ENCODE assay signal across 9 cellular contexts in genomic region chr1:66282343-66282852, GRCh38.
A peak's percentile ranks its signal among the peaks of the same experiment; 100 is the strongest.
DNase-seq lines count a peak whose midpoint lies in the region; ATAC-seq and TF ChIP-seq lines count a peak whose summit lies in the region.
"Had no signal": no experiment of that assay in that cellular context is flagged by ENCODE, and none has a peak within 500 bp of the region (broad histone marks: within the 10 kb centered on the region; RNA-seq: fewer than 3 reads in every experiment).

No MANE protein-coding gene starts in this region.

- H3K27me3 ChIP-seq in GM23338 (ENCODE audit: insufficient read depth) = no peaks in the 10 kb centered on the region
- no peaks in the 10 kb centered on the region for H3K27me3 ChIP-seq in OCI-LY1 (ENCODE audit: insufficient read depth, low read length)
- H3K27me3 ChIP-seq in aorta (ENCODE audit: control insufficient read depth in 1 of 2, insufficient read depth in 2 of 2, low read length in 1 of 2) = no peaks in the 10 kb centered on the region

- no peaks in the 10 kb centered on the region for H3K9me3 Mint-ChIP-seq in GM23338
- H3K9me3 Mint-ChIP-seq in activated naive CD8-positive, alpha-beta T cell treated with anti-CD3 and anti-CD28 coated beads, Interleukin-2, amount 50 U/mL, for 24 hours = no peaks in the 10 kb centered on the region
- H3K9me3 Mint-ChIP-seq in mesothelial cell of epicardium = no peaks in the 10 kb centered on the region

- no peak overlapping the region for H3K4me2 ChIP-seq in GM23338
- peak overlapping the region; percentile 52 for H3K4me2 ChIP-seq in OCI-LY1 (ENCODE audit: low read length)

- H4K20me1 ChIP-seq in GM23338 (replicated peaks; ENCODE audit: insufficient read depth) = no peaks in the 10 kb centered on the region
- no peaks in the 10 kb centered on the region for H4K20me1 ChIP-seq in OCI-LY1 (ENCODE audit: insufficient read depth, low read length)

- H3K79me2 ChIP-seq in GM23338 (replicated peaks; ENCODE audit: insufficient read depth) = no peaks in the 10 kb centered on the region
- no peaks in the 10 kb centered on the region for H3K79me2 ChIP-seq in OCI-LY1 (ENCODE audit: insufficient read depth, low read length)

- no peak overlapping the region for H3K4me3 Mint-ChIP-seq in GM23338
- peak overlapping the region; percentile 34 for H3K4me3 Mint-ChIP-seq in activated naive CD8-positive, alpha-beta T cell treated with anti-CD3 and anti-CD28 coated beads, Interleukin-2, amount 50 U/mL, for 24 hours
- H3K4me3 Mint-ChIP-seq in mesothelial cell of epicardium = no peak overlapping the region

- H3K9ac ChIP-seq in OCI-LY1 (ENCODE audit: low read length) = peak overlapping the region; percentile 30; the same call in 1 of the 2 replicates

- no peaks in the 10 kb centered on the region for H3F3A ChIP-seq in GM23338 (replicated peaks; ENCODE audit: low read depth)
- H3F3A ChIP-seq in OCI-LY1 (ENCODE audit: insufficient read depth, low read length) = no peaks in the 10 kb centered on the region

- H3K9me2 ChIP-seq in GM23338 (ENCODE audit: insufficient read depth) (no peaks in the 10 kb centered on the region), OCI-LY1 (ENCODE audit: low read depth, low read length) (no peaks in the 10 kb centered on the region)

- H2AFZ ChIP-seq in GM23338 (peak overlapping the region; percentile 78), OCI-LY1 (ENCODE audit: low read length) (no peak overlapping the region)

- no peak for ATAC-seq in GM23338
- peak; percentile 90 for ATAC-seq in activated naive CD8-positive, alpha-beta T cell treated with anti-CD3 and anti-CD28 coated beads, Interleukin-2, amount 50 U/mL, for 24 hours
- peak; percentile 13 for ATAC-seq in aorta (ENCODE audit: low FRiP score)

- peaks cover 10% of the 10 kb centered on the region for H3K4me1 ChIP-seq in GM23338 (ENCODE audit: insufficient read depth)
- peaks cover 62% of the 10 kb centered on the region for H3K4me1 ChIP-seq in OCI-LY1 (ENCODE audit: insufficient read depth, low read length, severe bottlenecking)
- peaks cover 1 to 10% of the 10 kb centered on the region in 2 donors for H3K4me1 ChIP-seq in aorta (ENCODE audit: control insufficient read depth in 1 of 2, insufficient read depth in 2 of 2, low read length in 2 of 2)

- H3K27me3 Mint-ChIP-seq in GM23338 (ENCODE audit: insufficient read depth, low read depth, poor library complexity) = no peaks in the 10 kb centered on the region
- no peaks in the 10 kb centered on the region for H3K27me3 Mint-ChIP-seq in activated naive CD8-positive, alpha-beta T cell treated with anti-CD3 and anti-CD28 coated beads, Interleukin-2, amount 50 U/mL, for 24 hours
- H3K27me3 Mint-ChIP-seq in mesothelial cell of epicardium (ENCODE audit: low read depth) = no peaks in the 10 kb centered on the region

- intact Hi-C loops in aorta (cut with DNase I) = loop anchor here in 1 of 2 donors (5.0 kb wide), 1 partner anchor 35 kb away; no protein-coding TSS in a partner anchor

- 3 to 5% methylated on average over 2 of the region's 2 CpGs for WGBS in aorta, 2 donors

- no peaks in the 10 kb centered on the region for H3K36me3 Mint-ChIP-seq in GM23338 (ENCODE audit: low read depth)
- no peaks in the 10 kb centered on the region for H3K36me3 Mint-ChIP-seq in activated naive CD8-positive, alpha-beta T cell treated with anti-CD3 and anti-CD28 coated beads, Interleukin-2, amount 50 U/mL, for 24 hours (ENCODE audit: low read depth)
- no peaks in the 10 kb centered on the region for H3K36me3 Mint-ChIP-seq in mesothelial cell of epicardium

- no peak for DNase-seq in GM23338 (ENCODE audit: low spot score)
- DNase-seq in activated naive CD8-positive, alpha-beta T cell treated with anti-CD3 and anti-CD28 coated beads, Interleukin-2, amount 50 U/mL, for 24 hours = peak; percentile 64
- no peak for DNase-seq in mesothelial cell of epicardium (ENCODE audit: low spot score in 2 of 2, unreplicated experiment in 2 of 2)
- peak in 1 of 2 donors; percentile 54 for DNase-seq in aorta
- DNase-seq in NCI-H1436 (lab: John Stamatoyannopoulos, UW) = no peak
- no peak for DNase-seq in D341Med (ENCODE audit: low spot score)

- TF ChIP-seq CTCF in GM12872 (IDR thresholded peaks at IDR 0.05; ENCODE audit: insufficient read depth, low read depth, low read length) = 0 out of 3 replicates have a peak, but pooled peaks have one; percentile 26
- 0 out of 4 replicates have a peak, but pooled peaks of 1 of the 2 experiments have one; percentile 21 for TF ChIP-seq CTCF in GM23338 (conservative IDR thresholded peaks at IDR 0.05; ENCODE audit: low read depth in 2 of 2)
- TF ChIP-seq CTCF in OCI-LY1 (IDR thresholded peaks at IDR 0.05; ENCODE audit: low read length) = peak; percentile 32; the same call in 1 of the 2 replicates
- no peak for TF ChIP-seq CTCF in mesothelial cell of epicardium (IDR thresholded peaks at IDR 0.05; ENCODE audit: unreplicated experiment)

- no peaks in the 10 kb centered on the region for H3K9me3 ChIP-seq in OCI-LY1 (ENCODE audit: low read length)
- no peaks in the 10 kb centered on the region for H3K9me3 ChIP-seq in aorta (ENCODE audit: control insufficient read depth, low read length)

- H3K4me3 ChIP-seq in GM23338 (no peak overlapping the region), OCI-LY1 (ENCODE audit: low read depth, low read length, poor library complexity, severe bottlenecking) (no peak overlapping the region), aorta (ENCODE audit: low read length in 2 of 2) (no peak overlapping the region)
- H3K4me3 ChIP-seq: SK-N-MC had no signal

- H3K27ac ChIP-seq in GM23338 (ENCODE audit: low read depth) = no peak overlapping the region
- peak overlapping the region; percentile 94 for H3K27ac ChIP-seq in OCI-LY1 (ENCODE audit: low read depth, low read length, poor library complexity, severe bottlenecking)
- H3K27ac ChIP-seq in aorta (ENCODE audit: low read depth in 1 of 2, low read length in 2 of 2) = peak overlapping the region in 1 of 2 donors; percentile 68
- H3K27ac ChIP-seq: SK-N-MC had no signal

- peaks cover 12% of the 10 kb centered on the region for H3K4me1 Mint-ChIP-seq in GM23338
- peaks cover 88% of the 10 kb centered on the region for H3K4me1 Mint-ChIP-seq in activated naive CD8-positive, alpha-beta T cell treated with anti-CD3 and anti-CD28 coated beads, Interleukin-2, amount 50 U/mL, for 24 hours
- H3K4me1 Mint-ChIP-seq in mesothelial cell of epicardium = peaks cover 52% of the 10 kb centered on the region

- H3K36me3 ChIP-seq in GM23338 (ENCODE audit: insufficient read depth) (no peaks in the 10 kb centered on the region), OCI-LY1 (ENCODE audit: insufficient read depth, low read length) (no peaks in the 10 kb centered on the region), aorta (ENCODE audit: control insufficient read depth in 1 of 2, insufficient read depth in 2 of 2, low read length in 1 of 2) (no peaks in the 10 kb centered on the region)

- no peak overlapping the region for H3K27ac Mint-ChIP-seq in GM23338
- peak overlapping the region; percentile 94 for H3K27ac Mint-ChIP-seq in activated naive CD8-positive, alpha-beta T cell treated with anti-CD3 and anti-CD28 coated beads, Interleukin-2, amount 50 U/mL, for 24 hours
- peak overlapping the region; percentile 69 for H3K27ac Mint-ChIP-seq in mesothelial cell of epicardium

TF ChIP-seq in GM23338, 12 proteins besides CTCF, POLR2A, EP300 and RAD21 (continues in another document):
- TF ChIP-seq ZNF331 (CRISPR knock-in tag; IDR thresholded peaks at IDR 0.05; ENCODE audit: low read depth) (no peak), CREB1 (CRISPR knock-in tag; IDR thresholded peaks at IDR 0.05; ENCODE audit: low read depth) (no peak), EZH2phosphoT487 (IDR thresholded peaks at IDR 0.05; ENCODE audit: unreplicated experiment) (no peak), ZNF114 (CRISPR knock-in tag; IDR thresholded peaks at IDR 0.05) (no peak), ETS1 (IDR thresholded peaks at IDR 0.05) (no peak)
